Comparison of ENCODE assay signal across 1 cellular context in the genomic region with DNA sequence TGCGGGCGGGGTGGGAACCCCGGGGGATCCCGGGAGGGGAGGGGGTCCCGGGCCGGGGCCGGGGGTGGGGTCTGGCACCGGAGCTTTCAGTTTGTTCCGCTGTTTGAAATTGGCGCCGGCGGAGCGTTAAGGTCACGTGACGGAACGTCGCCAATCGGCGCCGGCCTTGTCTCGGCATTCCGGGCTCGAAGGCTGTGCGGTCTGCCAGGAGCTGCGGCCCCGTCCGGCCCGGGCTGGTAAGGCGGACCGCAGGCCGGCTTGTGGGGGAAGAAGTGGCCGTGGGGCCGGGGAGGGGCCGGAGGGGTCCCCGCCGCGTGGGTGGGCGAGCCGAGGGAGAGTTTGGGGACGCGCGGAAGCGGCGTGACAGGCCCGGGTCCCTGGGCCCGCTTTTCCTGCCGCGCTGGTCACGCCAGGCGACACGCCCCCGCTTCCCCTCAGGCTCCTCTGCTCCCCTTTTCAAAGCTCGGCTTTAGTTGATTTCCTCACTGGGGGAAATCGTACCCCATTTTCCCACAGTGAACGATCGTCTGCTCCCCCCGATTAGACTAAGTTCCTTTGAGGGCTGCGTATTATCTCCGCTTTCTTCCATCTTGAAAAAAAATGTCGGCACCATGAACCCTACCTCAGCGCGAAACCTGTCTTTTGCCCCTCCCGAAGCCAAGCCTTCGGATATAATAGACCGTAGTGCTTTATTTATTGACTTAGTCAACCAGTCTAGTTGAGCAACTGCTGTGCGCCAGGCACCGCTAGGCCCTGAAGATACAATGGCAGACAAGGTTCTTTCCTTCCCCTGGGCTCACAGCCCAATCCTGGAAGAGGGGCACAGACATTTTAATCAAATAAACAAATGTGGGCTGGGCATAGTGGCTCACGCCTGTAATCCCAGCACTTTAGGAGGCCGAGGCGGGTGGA.
A peak's percentile ranks its signal among the peaks of the same experiment; 100 is the strongest.
TF ChIP-seq lines count a peak whose summit lies in the region.

A gene with protein sequence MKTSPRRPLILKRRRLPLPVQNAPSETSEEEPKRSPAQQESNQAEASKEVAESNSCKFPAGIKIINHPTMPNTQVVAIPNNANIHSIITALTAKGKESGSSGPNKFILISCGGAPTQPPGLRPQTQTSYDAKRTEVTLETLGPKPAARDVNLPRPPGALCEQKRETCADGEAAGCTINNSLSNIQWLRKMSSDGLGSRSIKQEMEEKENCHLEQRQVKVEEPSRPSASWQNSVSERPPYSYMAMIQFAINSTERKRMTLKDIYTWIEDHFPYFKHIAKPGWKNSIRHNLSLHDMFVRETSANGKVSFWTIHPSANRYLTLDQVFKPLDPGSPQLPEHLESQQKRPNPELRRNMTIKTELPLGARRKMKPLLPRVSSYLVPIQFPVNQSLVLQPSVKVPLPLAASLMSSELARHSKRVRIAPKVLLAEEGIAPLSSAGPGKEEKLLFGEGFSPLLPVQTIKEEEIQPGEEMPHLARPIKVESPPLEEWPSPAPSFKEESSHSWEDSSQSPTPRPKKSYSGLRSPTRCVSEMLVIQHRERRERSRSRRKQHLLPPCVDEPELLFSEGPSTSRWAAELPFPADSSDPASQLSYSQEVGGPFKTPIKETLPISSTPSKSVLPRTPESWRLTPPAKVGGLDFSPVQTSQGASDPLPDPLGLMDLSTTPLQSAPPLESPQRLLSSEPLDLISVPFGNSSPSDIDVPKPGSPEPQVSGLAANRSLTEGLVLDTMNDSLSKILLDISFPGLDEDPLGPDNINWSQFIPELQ (minus strand): TSS at position 128 of the 912 bp plus-strand sequence. CDS start 2,696 bp downstream, outside the sequence.
RHNO1 (plus strand) TSS at position 177 of the 912 bp plus-strand sequence. CDS start 8,144 bp downstream, outside the sequence.

TF ChIP-seq in HepG2, 621 proteins besides CTCF, POLR2A, EP300 and RAD21 (continued from another document and continues in another):
- TF ChIP-seq, protein P1, sequence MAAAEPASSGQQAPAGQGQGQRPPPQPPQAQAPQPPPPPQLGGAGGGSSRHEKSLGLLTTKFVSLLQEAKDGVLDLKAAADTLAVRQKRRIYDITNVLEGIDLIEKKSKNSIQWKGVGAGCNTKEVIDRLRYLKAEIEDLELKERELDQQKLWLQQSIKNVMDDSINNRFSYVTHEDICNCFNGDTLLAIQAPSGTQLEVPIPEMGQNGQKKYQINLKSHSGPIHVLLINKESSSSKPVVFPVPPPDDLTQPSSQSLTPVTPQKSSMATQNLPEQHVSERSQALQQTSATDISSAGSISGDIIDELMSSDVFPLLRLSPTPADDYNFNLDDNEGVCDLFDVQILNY (CRISPR knock-in tag; conservative IDR thresholded peaks at IDR 0.05), result peak; percentile 97
- TF ChIP-seq SMYD3 (CRISPR knock-in tag; IDR thresholded peaks at IDR 0.05) (0 out of 2 replicates have a peak, but pooled peaks have one; percentile 38), EHMT2 (IDR thresholded peaks at IDR 0.05; ENCODE audit: borderline replicate concordance, low read depth, low read length) (no peak), SMAD3 (CRISPR knock-in tag; IDR thresholded peaks at IDR 0.05) (0 out of 2 replicates have a peak, but pooled peaks have one; percentile 22), LRRFIP1 (CRISPR knock-in tag; conservative IDR thresholded peaks at IDR 0.05) (no peak), BHLHE40 (IDR thresholded peaks at IDR 0.05; ENCODE audit: low read length) (peak; percentile 79), UBTF (CRISPR knock-in tag; IDR thresholded peaks at IDR 0.05) (peak; percentile 70; the same call in 1 of the 2 replicates), NCOA2 (CRISPR knock-in tag; IDR thresholded peaks at IDR 0.05) (no peak), ZNF136 (CRISPR knock-in tag; IDR thresholded peaks at IDR 0.05; ENCODE audit: low read depth) (no peak), ZNF124 (CRISPR knock-in tag; IDR thresholded peaks at IDR 0.05) (peak; percentile 21; the same call in 1 of the 2 replicates), ZNF646 (CRISPR knock-in tag; IDR thresholded peaks at IDR 0.05) (0 out of 2 replicates have a peak, but pooled peaks have one; percentile 27), AGO2 (optimal IDR thresholded peaks at IDR 0.05; ENCODE audit: low read depth, low read length) (no peak), LCORL (IDR thresholded peaks at IDR 0.05) (no peak), LCORL (CRISPR knock-in tag; IDR thresholded peaks at IDR 0.05) (no peak), DZIP1 (CRISPR knock-in tag; IDR thresholded peaks at IDR 0.05) (peak; percentile 27; the same call in 1 of the 2 replicates), SIN3A (IDR thresholded peaks at IDR 0.05; ENCODE audit: borderline replicate concordance, low read depth, low read length) (peak; percentile 97; the same call in 1 of the 2 replicates), ZHX1 (CRISPR knock-in tag; IDR thresholded peaks at IDR 0.05; ENCODE audit: low read depth) (peak; percentile 35), ZNF513 (CRISPR knock-in tag; conservative IDR thresholded peaks at IDR 0.05) (no peak), ZBTB7A (CRISPR knock-in tag; IDR thresholded peaks at IDR 0.05) (no peak), SMAD1 (CRISPR knock-in tag; IDR thresholded peaks at IDR 0.05; ENCODE audit: borderline replicate concordance, low read depth) (no peak)
- TF ChIP-seq, protein P2, sequence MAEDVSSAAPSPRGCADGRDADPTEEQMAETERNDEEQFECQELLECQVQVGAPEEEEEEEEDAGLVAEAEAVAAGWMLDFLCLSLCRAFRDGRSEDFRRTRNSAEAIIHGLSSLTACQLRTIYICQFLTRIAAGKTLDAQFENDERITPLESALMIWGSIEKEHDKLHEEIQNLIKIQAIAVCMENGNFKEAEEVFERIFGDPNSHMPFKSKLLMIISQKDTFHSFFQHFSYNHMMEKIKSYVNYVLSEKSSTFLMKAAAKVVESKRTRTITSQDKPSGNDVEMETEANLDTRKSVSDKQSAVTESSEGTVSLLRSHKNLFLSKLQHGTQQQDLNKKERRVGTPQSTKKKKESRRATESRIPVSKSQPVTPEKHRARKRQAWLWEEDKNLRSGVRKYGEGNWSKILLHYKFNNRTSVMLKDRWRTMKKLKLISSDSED (CRISPR knock-in tag; IDR thresholded peaks at IDR 0.05), result no peak
